8 cellular contexts compared by ENCODE assay signal in the genomic region with DNA sequence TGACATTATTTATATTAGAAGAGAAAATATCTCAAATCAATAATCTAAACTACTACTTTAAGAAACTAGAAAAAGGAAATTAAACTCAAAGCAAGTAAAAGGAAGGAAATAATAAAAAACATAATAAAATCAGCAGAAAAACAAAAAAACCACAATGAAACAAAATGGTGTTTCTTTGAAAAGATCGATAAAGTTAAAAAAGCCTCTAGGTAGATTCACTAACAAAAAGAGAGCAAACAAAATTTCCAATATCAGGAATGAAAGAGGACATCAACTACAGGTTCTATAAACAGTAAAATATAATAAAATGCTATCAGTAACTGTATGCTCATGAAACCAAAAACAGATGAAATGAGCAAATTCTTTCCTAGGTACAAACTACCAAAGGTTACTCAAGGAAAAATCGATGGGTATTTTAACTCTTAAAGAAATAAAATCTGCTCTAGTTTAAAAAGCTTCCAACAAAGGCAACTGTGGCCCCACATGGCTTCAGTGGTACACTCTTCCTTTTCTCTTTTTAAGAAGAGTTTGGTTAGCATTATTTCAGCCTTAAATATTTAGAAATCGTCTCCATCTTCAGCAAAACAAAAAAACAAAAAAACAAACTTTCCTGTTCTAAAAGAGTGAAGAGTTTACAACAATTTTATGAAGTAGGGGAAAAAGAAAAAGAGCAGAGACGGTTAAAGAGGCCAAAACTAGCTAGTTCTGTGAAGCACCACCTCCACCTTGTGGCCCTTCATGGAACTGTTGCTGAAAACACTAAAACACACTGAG.
DNase-seq lines count a peak whose midpoint lies in the region; ATAC-seq and TF ChIP-seq lines count a peak whose summit lies in the region.

No MANE protein-coding gene starts in this region.

- H3K4me1 Mint-ChIP-seq in activated naive CD4-positive, alpha-beta T cell treated with anti-CD3 and anti-CD28 coated beads, Interleukin-2, amount 10 ng/mL, durations not matched to agents 7 days and 5 days: peaks cover 24% of the 10 kb centered on the region

- H3K27me3 Mint-ChIP-seq in activated naive CD4-positive, alpha-beta T cell treated with anti-CD3 and anti-CD28 coated beads, Interleukin-2, amount 10 ng/mL, durations not matched to agents 7 days and 5 days: no peaks in the 10 kb centered on the region

- peak overlapping the region; percentile 50 for H3K27ac Mint-ChIP-seq in activated naive CD4-positive, alpha-beta T cell treated with anti-CD3 and anti-CD28 coated beads, Interleukin-2, amount 10 ng/mL, durations not matched to agents 7 days and 5 days

- H3K36me3 Mint-ChIP-seq in activated naive CD4-positive, alpha-beta T cell treated with anti-CD3 and anti-CD28 coated beads, Interleukin-2, amount 10 ng/mL, durations not matched to agents 7 days and 5 days: peaks cover 10% of the 10 kb centered on the region

- intact Hi-C loops in head of caudate nucleus (cut with DNase I): loop anchor here (5.0 kb wide), 1 partner anchor 482 kb away; no protein-coding TSS in a partner anchor

- CTCF ChIA-PET in activated naive CD4-positive, alpha-beta T cell treated with anti-CD3 and anti-CD28 coated beads, Interleukin-2, amount 10 ng/mL, durations not matched to agents 7 days and 5 days (lab: Charles Lee): interaction anchor here (0.7 to 5.3 kb wide), 8 partner anchors 287 to 485 kb away, joined by 4 to 35 read pairs (median 10); no protein-coding TSS in a partner anchor

- H3K4me3 Mint-ChIP-seq in activated naive CD4-positive, alpha-beta T cell treated with anti-CD3 and anti-CD28 coated beads, Interleukin-2, amount 10 ng/mL, durations not matched to agents 7 days and 5 days: no peak overlapping the region

- peak; percentile 87 for ATAC-seq in SK-N-SH treated with all-trans-retinoic acid at 6 μM for 48 hours
- no peak for ATAC-seq in HG03460 (IDR thresholded peaks at IDR 0.05; ENCODE audit: unreplicated experiment)
- no peak for ATAC-seq in HG02610 (IDR thresholded peaks at IDR 0.05; ENCODE audit: unreplicated experiment)

- no peaks in the 10 kb centered on the region for H3K9me3 Mint-ChIP-seq in activated naive CD4-positive, alpha-beta T cell treated with anti-CD3 and anti-CD28 coated beads, Interleukin-2, amount 10 ng/mL, durations not matched to agents 7 days and 5 days

- DNase-seq in DMS79 treated with DMSO at 0.1 percent for 48 hours (lab: John Stamatoyannopoulos, UW): peak; percentile 16
- peak; percentile 89 to 95 for DNase-seq in Kasumi-1 (lab: John Stamatoyannopoulos, UW)
- DNase-seq in activated naive CD4-positive, alpha-beta T cell treated with anti-CD3 and anti-CD28 coated beads, Interleukin-2, amount 10 ng/mL, durations not matched to agents 7 days and 5 days: peak; percentile 80
- peak in 40 of 42 donors; percentile 15 to 90 (median 67) for DNase-seq in head of caudate nucleus
- DNase-seq in pulmonary artery endothelial cell (ENCODE audit: low read depth, low spot score): peak; percentile 13

TF ChIP-seq in SK-N-SH treated with all-trans-retinoic acid at 6 μM for 48 hours, 23 proteins besides CTCF, POLR2A, EP300 and RAD21:
- TF ChIP-seq ARNTL (CRISPR knock-in tag; IDR thresholded peaks at IDR 0.05; ENCODE audit: borderline replicate concordance, low read depth) (no peak), ESRRG (CRISPR knock-in tag; IDR thresholded peaks at IDR 0.05) (no peak), ISL1 (CRISPR knock-in tag; IDR thresholded peaks at IDR 0.05) (no peak), ZFP30 (CRISPR knock-in tag; IDR thresholded peaks at IDR 0.05) (no peak), CSDC2 (CRISPR knock-in tag; IDR thresholded peaks at IDR 0.05) (no peak), OSR1 (CRISPR knock-in tag; IDR thresholded peaks at IDR 0.05) (no peak), GLIS3 (CRISPR knock-in tag; IDR thresholded peaks at IDR 0.05) (no peak), RARB (CRISPR knock-in tag; IDR thresholded peaks at IDR 0.05) (no peak), ZNF565 (CRISPR knock-in tag; conservative IDR thresholded peaks at IDR 0.05; ENCODE audit: low read depth) (no peak), ZC3H10 (CRISPR knock-in tag; IDR thresholded peaks at IDR 0.05) (no peak)
- TF ChIP-seq, protein P1, sequence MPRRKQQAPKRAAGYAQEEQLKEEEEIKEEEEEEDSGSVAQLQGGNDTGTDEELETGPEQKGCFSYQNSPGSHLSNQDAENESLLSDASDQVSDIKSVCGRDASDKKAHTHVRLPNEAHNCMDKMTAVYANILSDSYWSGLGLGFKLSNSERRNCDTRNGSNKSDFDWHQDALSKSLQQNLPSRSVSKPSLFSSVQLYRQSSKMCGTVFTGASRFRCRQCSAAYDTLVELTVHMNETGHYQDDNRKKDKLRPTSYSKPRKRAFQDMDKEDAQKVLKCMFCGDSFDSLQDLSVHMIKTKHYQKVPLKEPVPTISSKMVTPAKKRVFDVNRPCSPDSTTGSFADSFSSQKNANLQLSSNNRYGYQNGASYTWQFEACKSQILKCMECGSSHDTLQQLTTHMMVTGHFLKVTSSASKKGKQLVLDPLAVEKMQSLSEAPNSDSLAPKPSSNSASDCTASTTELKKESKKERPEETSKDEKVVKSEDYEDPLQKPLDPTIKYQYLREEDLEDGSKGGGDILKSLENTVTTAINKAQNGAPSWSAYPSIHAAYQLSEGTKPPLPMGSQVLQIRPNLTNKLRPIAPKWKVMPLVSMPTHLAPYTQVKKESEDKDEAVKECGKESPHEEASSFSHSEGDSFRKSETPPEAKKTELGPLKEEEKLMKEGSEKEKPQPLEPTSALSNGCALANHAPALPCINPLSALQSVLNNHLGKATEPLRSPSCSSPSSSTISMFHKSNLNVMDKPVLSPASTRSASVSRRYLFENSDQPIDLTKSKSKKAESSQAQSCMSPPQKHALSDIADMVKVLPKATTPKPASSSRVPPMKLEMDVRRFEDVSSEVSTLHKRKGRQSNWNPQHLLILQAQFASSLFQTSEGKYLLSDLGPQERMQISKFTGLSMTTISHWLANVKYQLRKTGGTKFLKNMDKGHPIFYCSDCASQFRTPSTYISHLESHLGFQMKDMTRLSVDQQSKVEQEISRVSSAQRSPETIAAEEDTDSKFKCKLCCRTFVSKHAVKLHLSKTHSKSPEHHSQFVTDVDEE (CRISPR knock-in tag; IDR thresholded peaks at IDR 0.05): no peak

Comparison
In these comparisons a context has a peak if more than half of its experiments do, and no peak if none do; other contexts are left out.
1. DNase-seq: peak in every context shown above with its lines; median percentile 92 in Kasumi-1; 80 in activated naive CD4-positive, alpha-beta T cell treated with anti-CD3 and anti-CD28 coated beads, Interleukin-2, amount 10 ng/mL, durations not matched to agents 7 days and 5 days; 67 in head of caudate nucleus; 16 in DMS79 treated with DMSO at 0.1 percent for 48 hours; 13 in pulmonary artery endothelial cell.